25 cellular contexts compared by ENCODE assay signal in the genomic region with DNA sequence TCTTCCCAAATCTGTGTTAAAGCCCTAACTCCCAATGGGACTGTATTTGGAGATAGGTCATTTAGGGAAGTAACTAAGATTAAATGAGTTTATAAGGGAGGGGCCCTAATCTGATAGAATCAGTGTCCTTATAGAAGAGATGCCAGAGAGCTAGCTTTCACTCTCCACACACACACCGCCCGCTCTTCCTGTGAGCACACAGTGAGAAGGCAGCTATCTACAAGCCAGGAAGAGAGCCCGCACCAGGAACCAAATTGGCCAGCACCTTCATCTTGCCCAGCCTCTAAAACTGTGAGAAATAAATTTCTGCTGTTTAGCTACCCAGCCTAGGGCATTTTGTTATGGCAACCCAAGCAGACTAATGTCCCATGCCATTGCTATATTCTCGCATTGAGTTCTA.
"Had no signal": no experiment of that assay in that cellular context is flagged by ENCODE, and none has a peak within 500 bp of the region (broad histone marks: within the 10 kb centered on the region; RNA-seq: fewer than 3 reads in every experiment).

No MANE protein-coding gene starts in this region.

- ATAC-seq: Right ventricle myocardium inferior, SK-N-SH treated with all-trans-retinoic acid at 6 μM for 48 hours had no signal

- H3K4me2 ChIP-seq: PC-9 had no signal

- H3K36me3 ChIP-seq: Peyer's patch, SJCRH30 had no signal

- H3K4me1 ChIP-seq: Peyer's patch, SJCRH30 had no signal

- H3K27me3 ChIP-seq: Peyer's patch, SJCRH30 had no signal

- H3K9me3 ChIP-seq: Peyer's patch had no signal

- FAIRE-seq: HTR-8/SVneo had no signal

- DNase-seq: KBM-7; MV-4-11; NCI-H1048; NCI-H1105; NCI-H1417; NCI-H146; NCI-H1694 treated with DMSO at 0.1 percent for 48 hours; NCI-H1930; NCI-H2081; NCI-H2107; NCI-H226; NCI-H446; NCI-H510A; NCI-H524 treated with DMSO at 0.1 percent for 48 hours; NCI-H69; NCI-H774; NK-92 treated with Interleukin-12 subunit alpha and Interleukin-12 subunit beta, amount 100 ng/mL, for 24 hours; PC-9; Peyer's patch; SHP77 treated with DMSO at 0.1 percent for 48 hours; SJCRH30 had no signal

- H3K4me3 ChIP-seq: PC-9, Peyer's patch, SJCRH30 had no signal

- H3K27ac ChIP-seq: HL-60, PC-9, Peyer's patch, SJCRH30 had no signal
